In the genomic region with DNA sequence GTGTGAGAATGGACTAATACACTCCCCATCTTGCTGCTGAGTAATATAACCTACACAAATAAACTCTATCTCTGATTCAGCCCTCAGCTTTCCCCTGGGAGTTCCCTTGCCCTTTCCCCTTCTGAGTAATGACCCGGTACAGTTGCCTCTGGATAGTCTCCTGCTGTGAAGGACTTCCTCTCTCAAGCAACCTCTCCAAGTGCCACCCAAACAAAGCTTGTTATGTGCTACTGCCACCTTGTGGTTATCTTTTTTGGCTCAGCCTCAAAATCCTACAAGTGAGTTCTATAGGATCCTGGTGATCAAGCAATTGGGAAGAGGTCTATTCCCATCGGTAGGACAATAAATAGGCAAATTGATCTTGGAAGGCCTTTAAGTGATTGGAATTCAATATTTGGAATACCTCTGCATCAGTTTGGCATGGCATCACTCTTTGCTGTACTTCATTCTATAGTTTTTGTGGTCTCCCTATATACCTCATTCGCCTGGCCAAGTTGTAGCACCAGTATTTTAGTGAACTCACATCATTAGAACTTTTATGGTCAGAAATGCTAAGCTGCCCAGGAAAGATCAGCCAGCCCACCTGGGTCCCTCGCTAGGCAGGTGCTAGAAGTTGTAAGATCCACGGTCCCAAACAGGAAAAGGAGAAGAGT, we compare ENCODE assay signal across 8 cellular contexts. TPM values are rescaled to one million over a fixed set of nuclear protein-coding genes. Genes with fewer than 3 reads are reported as not detected.
A peak's percentile ranks its signal among the peaks of the same experiment; 100 is the strongest.
DNase-seq lines count a peak whose midpoint lies in the region; ATAC-seq, FAIRE-seq and TF ChIP-seq lines count a peak whose summit lies in the region.

No MANE protein-coding gene starts in this region.

- H3K27ac ChIP-seq in pancreas = no peak overlapping the region

- no peaks in the 10 kb centered on the region for H3K36me3 ChIP-seq in NT2/D1 (ENCODE audit: insufficient read depth, insufficient read length, low read length)
- H3K36me3 ChIP-seq in pancreas = no peaks in the 10 kb centered on the region

- intact Hi-C loops in activated T-helper 2 cell treated with anti-CD3 and anti-CD28 coated beads, Interferon-gamma antibody, Interleukin-2, Interleukin-4, amounts not matched to agents 10 μg/mL and 5 μg/mL and 100 μg/mL, durations not matched to agents 14 hours and 24 hours and 36 hours (cut with micrococcal nuclease) = loop anchor here (2.0 to 10.0 kb wide), 4 partner anchors 51 to 489 kb away; no protein-coding TSS in a partner anchor
- intact Hi-C loops in pancreas (cut with DNase I) = no loop called here

- H3K27me3 ChIP-seq in NT2/D1 (ENCODE audit: insufficient read depth, insufficient read length) (no peaks in the 10 kb centered on the region), pancreas (peaks cover 0 to 7% (median 3%) of the 10 kb centered on the region in 4 donors)

- H3K36me3 Mint-ChIP-seq in activated T-helper 2 cell treated with anti-CD3 and anti-CD28 coated beads, Interferon-gamma antibody, Interleukin-2, Interleukin-4, amounts not matched to agents 10 μg/mL and 5 μg/mL and 100 μg/mL, durations not matched to agents 14 hours and 24 hours and 36 hours (ENCODE audit: low read depth) = no peaks in the 10 kb centered on the region

- H3K4me3 Mint-ChIP-seq in activated T-helper 2 cell treated with anti-CD3 and anti-CD28 coated beads, Interferon-gamma antibody, Interleukin-2, Interleukin-4, amounts not matched to agents 10 μg/mL and 5 μg/mL and 100 μg/mL, durations not matched to agents 14 hours and 24 hours and 36 hours (ENCODE audit: low read depth) = no peak overlapping the region

- no peaks in the 10 kb centered on the region for H3K4me1 ChIP-seq in NT2/D1 (ENCODE audit: insufficient read depth, insufficient read length)
- no peaks in the 10 kb centered on the region for H3K4me1 ChIP-seq in pancreas

- H3K4me3 ChIP-seq in NT2/D1 (ENCODE audit: insufficient read length, low read depth) (no peak overlapping the region), pancreas (no peak overlapping the region)

- TF ChIP-seq CTCF in pancreas (IDR thresholded peaks at IDR 0.05) = peak; percentile 24 to 54 (median 46)

- ATAC-seq in GM21528 (IDR thresholded peaks at IDR 0.05; ENCODE audit: low FRiP score, unreplicated experiment) (peak; percentile 81), pancreas (peak; percentile 66 to 96 (median 92)), HG03280 (IDR thresholded peaks at IDR 0.05; ENCODE audit: unreplicated experiment) (no peak)

- DNase-seq in EL (peak; percentile 94), HuH-7.5 (ENCODE audit: low spot score) (peak; percentile 39), NT2/D1 (ENCODE audit: low read depth, low spot score) (peak; percentile 93), germinal center (ENCODE audit: low spot score) (peak; percentile 9), pancreas (peak in 3 of 6 donors; percentile 15 to 65 (median 36))
- DNase-seq in activated T-helper 2 cell treated with anti-CD3 and anti-CD28 coated beads, Interferon-gamma antibody, Interleukin-2, Interleukin-4, amounts not matched to agents 10 μg/mL and 5 μg/mL and 100 μg/mL, durations not matched to agents 14 hours and 24 hours and 36 hours (ENCODE audit: low spot score) = peak; percentile 12

- peaks cover 3% of the 10 kb centered on the region for H3K4me1 Mint-ChIP-seq in activated T-helper 2 cell treated with anti-CD3 and anti-CD28 coated beads, Interferon-gamma antibody, Interleukin-2, Interleukin-4, amounts not matched to agents 10 μg/mL and 5 μg/mL and 100 μg/mL, durations not matched to agents 14 hours and 24 hours and 36 hours (ENCODE audit: low read depth)

- H3K9me3 ChIP-seq in NT2/D1 (ENCODE audit: insufficient read depth, low read length) (no peaks in the 10 kb centered on the region; the same call in 1 of the 2 replicates), pancreas (no peaks in the 10 kb centered on the region)

- WGBS in pancreas, 2 donors = 54 to 55% methylated on average over 5 of the region's 5 CpGs

- no peaks in the 10 kb centered on the region for H3K27me3 Mint-ChIP-seq in activated T-helper 2 cell treated with anti-CD3 and anti-CD28 coated beads, Interferon-gamma antibody, Interleukin-2, Interleukin-4, amounts not matched to agents 10 μg/mL and 5 μg/mL and 100 μg/mL, durations not matched to agents 14 hours and 24 hours and 36 hours (ENCODE audit: low read depth)

- H3K9me3 Mint-ChIP-seq in activated T-helper 2 cell treated with anti-CD3 and anti-CD28 coated beads, Interferon-gamma antibody, Interleukin-2, Interleukin-4, amounts not matched to agents 10 μg/mL and 5 μg/mL and 100 μg/mL, durations not matched to agents 14 hours and 24 hours and 36 hours = peaks cover under 1% of the 10 kb centered on the region

- peak; percentile 95 for FAIRE-seq in pancreas (lab: Jason Lieb, UNC)

- H3K27ac Mint-ChIP-seq in activated T-helper 2 cell treated with anti-CD3 and anti-CD28 coated beads, Interferon-gamma antibody, Interleukin-2, Interleukin-4, amounts not matched to agents 10 μg/mL and 5 μg/mL and 100 μg/mL, durations not matched to agents 14 hours and 24 hours and 36 hours = no peak overlapping the region

- no peak overlapping the region for H3K9ac ChIP-seq in NT2/D1 (ENCODE audit: insufficient read length, low read depth)

RNA-seq across cellular contexts. Expression of a gene that starts 40.1 kb away (rescaled TPM):
- not detected in 2 replicates for total RNA-seq in activated T-helper 2 cell treated with anti-CD3 and anti-CD28 coated beads, Interferon-gamma antibody, Interleukin-2, Interleukin-4, amounts not matched to agents 10 μg/mL and 5 μg/mL and 100 μg/mL, durations not matched to agents 14 hours and 24 hours and 36 hours
- total RNA-seq in pancreas = not detected
- not detected for polyA plus RNA-seq in pancreas
